1 cellular context compared by ENCODE assay signal in the genomic region with DNA sequence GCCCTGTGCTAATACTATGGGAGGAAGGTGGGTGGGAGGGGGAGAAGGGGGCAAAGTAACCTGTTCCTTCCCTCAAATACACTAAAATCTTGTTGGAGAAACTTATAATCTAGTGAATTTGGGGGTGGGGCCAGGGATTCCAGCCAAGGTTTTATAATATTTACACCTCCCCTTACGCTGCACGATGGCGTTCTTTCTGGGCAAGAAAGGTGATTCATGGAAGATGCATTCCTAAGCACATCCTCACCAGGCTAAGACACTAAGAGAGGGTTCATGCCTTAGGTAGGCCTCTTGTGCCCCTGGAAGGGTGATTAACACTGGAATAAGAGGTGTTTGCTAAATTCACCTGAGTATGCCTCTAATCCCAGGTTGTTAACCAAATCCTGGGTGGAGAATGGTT.
TF ChIP-seq lines count a peak whose summit lies in the region.

No MANE protein-coding gene starts in this region.

TF ChIP-seq in H1, 55 proteins besides CTCF, POLR2A, EP300 and RAD21:
- TF ChIP-seq CBX8 (IDR thresholded peaks at IDR 0.05; ENCODE audit: borderline replicate concordance, low read depth, low read length): no peak
- TF ChIP-seq, protein P1, sequence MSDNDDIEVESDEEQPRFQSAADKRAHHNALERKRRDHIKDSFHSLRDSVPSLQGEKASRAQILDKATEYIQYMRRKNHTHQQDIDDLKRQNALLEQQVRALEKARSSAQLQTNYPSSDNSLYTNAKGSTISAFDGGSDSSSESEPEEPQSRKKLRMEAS (IDR thresholded peaks at IDR 0.05): no peak
- TF ChIP-seq, protein P2, sequence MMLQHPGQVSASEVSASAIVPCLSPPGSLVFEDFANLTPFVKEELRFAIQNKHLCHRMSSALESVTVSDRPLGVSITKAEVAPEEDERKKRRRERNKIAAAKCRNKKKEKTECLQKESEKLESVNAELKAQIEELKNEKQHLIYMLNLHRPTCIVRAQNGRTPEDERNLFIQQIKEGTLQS (IDR thresholded peaks at IDR 0.05; ENCODE audit: insufficient read depth, low read depth, low read length): no peak
- TF ChIP-seq HDAC2 (IDR thresholded peaks at IDR 0.05; ENCODE audit: borderline replicate concordance in 1 of 2, low read depth in 2 of 2, low read length in 2 of 2): no peak
- no peak for TF ChIP-seq ATF2 (IDR thresholded peaks at IDR 0.05; ENCODE audit: low read length)
- TF ChIP-seq SIRT6 (IDR thresholded peaks at IDR 0.05; ENCODE audit: low read length): no peak
- no peak for TF ChIP-seq YY1 (IDR thresholded peaks at IDR 0.05; ENCODE audit: low read depth, low read length)
- TF ChIP-seq CTBP2 (IDR thresholded peaks at IDR 0.05; ENCODE audit: borderline replicate concordance, insufficient read depth, insufficient read length, low read length): no peak
- TF ChIP-seq E2F6 (IDR thresholded peaks at IDR 0.05): no peak
- TF ChIP-seq BRCA1 (IDR thresholded peaks at IDR 0.05; ENCODE audit: low read depth, low read length): no peak
- TF ChIP-seq PHF8 (conservative IDR thresholded peaks at IDR 0.05; ENCODE audit: low read depth, low read length): no peak
- no peak for TF ChIP-seq JUN (IDR thresholded peaks at IDR 0.05; ENCODE audit: low read depth, low read length)
- no peak for TF ChIP-seq SIX5 (IDR thresholded peaks at IDR 0.05; ENCODE audit: low read depth, low read length)
- no peak for TF ChIP-seq KDM1A (IDR thresholded peaks at IDR 0.05; ENCODE audit: borderline replicate concordance, low read length)
- no peak for TF ChIP-seq BCL11A (IDR thresholded peaks at IDR 0.05; ENCODE audit: low read depth in 2 of 2, low read length in 2 of 2)
- TF ChIP-seq SUZ12 (IDR thresholded peaks at IDR 0.05; ENCODE audit: low read length): no peak
- TF ChIP-seq SAP30 (IDR thresholded peaks at IDR 0.05; ENCODE audit: insufficient read depth, insufficient replicate concordance, low read length): no peak
- TF ChIP-seq CREB1 (IDR thresholded peaks at IDR 0.05): no peak
- no peak for TF ChIP-seq CHD2 (IDR thresholded peaks at IDR 0.05; ENCODE audit: low read length)
TF ChIP-seq in H1: peak in this region for 0.
